Comparison of ENCODE assay signal across 8 cellular contexts in the genomic region with DNA sequence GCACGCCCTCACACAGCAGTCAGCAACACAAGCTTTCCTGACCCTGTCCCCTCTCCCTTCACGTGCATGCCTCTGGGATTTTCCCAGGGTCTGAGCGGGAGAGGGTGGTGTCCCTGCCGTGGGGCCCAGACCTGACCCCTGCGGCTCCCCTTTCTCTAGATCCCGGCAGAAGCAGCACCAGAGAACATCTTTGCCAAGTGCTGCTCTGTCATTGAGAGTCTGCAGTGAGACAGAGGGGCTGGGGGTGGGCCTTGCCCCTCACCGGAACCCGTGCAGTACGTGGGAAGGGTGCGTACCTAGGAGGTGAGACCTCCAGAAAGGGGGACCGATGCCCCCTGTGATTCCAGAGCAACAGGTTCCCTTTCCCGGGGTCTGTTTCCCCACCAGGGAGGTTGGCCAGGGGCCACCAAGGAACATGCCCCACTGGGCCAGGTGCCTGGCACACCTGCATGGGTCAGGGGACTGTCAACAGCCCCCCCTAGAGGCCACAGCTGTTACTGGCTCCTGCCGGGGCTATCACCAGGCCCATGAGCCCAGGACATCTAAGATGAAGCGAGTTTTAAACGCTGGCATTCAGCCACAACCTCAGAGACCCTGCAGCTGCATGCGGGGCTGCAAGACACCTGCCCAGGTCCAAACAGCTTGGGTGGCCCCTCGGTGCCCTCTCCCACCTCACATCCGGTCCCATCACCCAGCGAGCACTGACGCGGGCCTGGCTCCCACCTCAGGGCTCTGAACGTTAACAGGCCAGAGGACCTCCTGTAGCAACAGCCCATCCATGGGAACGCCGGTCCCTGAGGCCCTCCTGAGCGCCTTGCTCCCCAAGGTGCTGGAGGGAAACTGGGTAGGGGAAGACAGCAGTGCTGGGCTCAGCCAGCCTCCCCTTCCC. TPM values are rescaled to one million over a fixed set of nuclear protein-coding genes. Genes with fewer than 3 reads are reported as not detected.
DNase-seq lines count a peak whose midpoint lies in the region; ATAC-seq and TF ChIP-seq lines count a peak whose summit lies in the region.

No MANE protein-coding gene starts in this region.

- H3K9me2 ChIP-seq in GM23248 (ENCODE audit: insufficient read depth) (no peaks in the 10 kb centered on the region), neural cell (ENCODE audit: insufficient read depth, low read length) (no peaks in the 10 kb centered on the region)

- H3K9me3 ChIP-seq in BE2C = no peaks in the 10 kb centered on the region
- H3K9me3 ChIP-seq in GM23248 (ENCODE audit: low read depth) = no peaks in the 10 kb centered on the region
- H3K9me3 ChIP-seq in WERI-Rb-1 (ENCODE audit: severe bottlenecking) = no peaks in the 10 kb centered on the region
- no peaks in the 10 kb centered on the region for H3K9me3 ChIP-seq in effector memory CD4-positive, alpha-beta T cell (ENCODE audit: control insufficient read depth, low read length)
- no peaks in the 10 kb centered on the region for H3K9me3 ChIP-seq in neural cell (ENCODE audit: low read length)

- H3K36me3 ChIP-seq in BE2C (peaks cover 39% of the 10 kb centered on the region), GM23248 (ENCODE audit: low read depth) (peaks cover 4% of the 10 kb centered on the region), WERI-Rb-1 (peaks cover 32% of the 10 kb centered on the region), neural cell (ENCODE audit: insufficient read depth, low read length) (no peaks in the 10 kb centered on the region)
- H3K36me3 ChIP-seq in effector memory CD4-positive, alpha-beta T cell (ENCODE audit: control insufficient read depth, insufficient read depth, low read length) = peaks cover 37% of the 10 kb centered on the region

- H3K27me3 ChIP-seq in BE2C (no peaks in the 10 kb centered on the region), GM23248 (replicated peaks; ENCODE audit: insufficient read depth) (no peaks in the 10 kb centered on the region), WERI-Rb-1 (ENCODE audit: insufficient read depth, low read depth, severe bottlenecking) (no peaks in the 10 kb centered on the region), neural cell (ENCODE audit: insufficient read depth, low read depth, low read length) (no peaks in the 10 kb centered on the region)
- H3K27me3 ChIP-seq in effector memory CD4-positive, alpha-beta T cell (replicated peaks; ENCODE audit: control insufficient read depth, insufficient read depth, low read length, poor library complexity, severe bottlenecking) = no peaks in the 10 kb centered on the region

- TF ChIP-seq EP300 in neural cell (conservative IDR thresholded peaks at IDR 0.05; ENCODE audit: poor library complexity, severe bottlenecking) = no peak

- H3K4me2 ChIP-seq in GM23248 (ENCODE audit: unreplicated experiment) (no peak overlapping the region), neural cell (ENCODE audit: low read length) (no peak overlapping the region)

- no peak overlapping the region for H2AFZ ChIP-seq in GM23248
- no peak overlapping the region for H2AFZ ChIP-seq in neural cell (ENCODE audit: low read depth, low read length)

- TF ChIP-seq CTCF in BE2C (IDR thresholded peaks at IDR 0.05; ENCODE audit: low read depth, low read length) (peak; percentile 75), WERI-Rb-1 (IDR thresholded peaks at IDR 0.05; ENCODE audit: low read depth, low read length) (peak; percentile 88), neural cell (IDR thresholded peaks at IDR 0.05; ENCODE audit: poor library complexity, severe bottlenecking) (peak; percentile 37)

- peaks cover 5% of the 10 kb centered on the region; the same call in 1 of the 2 replicates for H3F3A ChIP-seq in GM23248 (ENCODE audit: insufficient read depth)
- no peaks in the 10 kb centered on the region for H3F3A ChIP-seq in neural cell (ENCODE audit: insufficient read depth, low read length, poor library complexity, severe bottlenecking)

- H3K9ac ChIP-seq in GM23248 (no peak overlapping the region), neural cell (ENCODE audit: low read length) (no peak overlapping the region)

- H3K27ac ChIP-seq in GM23248 (no peak overlapping the region), WERI-Rb-1 (no peak overlapping the region), neural cell (ENCODE audit: low read length) (no peak overlapping the region)
- no peak overlapping the region for H3K27ac ChIP-seq in effector memory CD4-positive, alpha-beta T cell (ENCODE audit: insufficient read depth, low read length, poor library complexity, severe bottlenecking)

- H3K4me1 ChIP-seq in BE2C (no peaks in the 10 kb centered on the region), GM23248 (ENCODE audit: insufficient read depth) (no peaks in the 10 kb centered on the region)
- H3K4me1 ChIP-seq in effector memory CD4-positive, alpha-beta T cell (ENCODE audit: control insufficient read depth, insufficient read depth, low read length, poor library complexity, severe bottlenecking) = no peaks in the 10 kb centered on the region

- no peak for TF ChIP-seq RAD21 in neural cell (conservative IDR thresholded peaks at IDR 0.05)

- 60 to 69% methylated on average over 24 to 25 of the region's 25 CpGs for WGBS in GM23248 (ENCODE audit: low coverage in 1 of 2, low lambda C conversion rate in 2 of 2, missing lambda C conversion rate in 2 of 2), 2 experiments

- in situ Hi-C loops in GM23248 (cut with MboI) = no loop called here

- H4K20me1 ChIP-seq in GM23248 (ENCODE audit: insufficient read depth) (no peaks in the 10 kb centered on the region), neural cell (ENCODE audit: insufficient read depth) (no peaks in the 10 kb centered on the region)

- H3K4me3 ChIP-seq in BE2C (ENCODE audit: low read depth, low read length) (no peak overlapping the region), GM23248 (no peak overlapping the region), WERI-Rb-1 (ENCODE audit: low read depth, low read length) (no peak overlapping the region), neural cell (ENCODE audit: low read length) (no peak overlapping the region)
- no peak overlapping the region for H3K4me3 ChIP-seq in effector memory CD4-positive, alpha-beta T cell (ENCODE audit: insufficient read depth, low read depth, low read length, poor library complexity, severe bottlenecking)

- DNase-seq in BE2C (peak; percentile 60), GM23248 (peak; percentile 32), WERI-Rb-1 (peak; percentile 69), KG1 (lab: John Stamatoyannopoulos, UW) (no peak), NCI-H446 treated with DMSO at 0.1 percent for 48 hours (lab: John Stamatoyannopoulos, UW) (no peak)
- peak in 2 of 3 donors; percentile 16 to 23 for DNase-seq in effector memory CD4-positive, alpha-beta T cell

- H3K79me2 ChIP-seq in GM23248 (ENCODE audit: insufficient read depth) (peaks cover 3% of the 10 kb centered on the region; the same call in 1 of the 2 replicates), neural cell (replicated peaks; ENCODE audit: insufficient read depth, low read length) (no peaks in the 10 kb centered on the region)

- no peak for ATAC-seq in GM19035 (IDR thresholded peaks at IDR 0.05; ENCODE audit: unreplicated experiment)

TF ChIP-seq in neural cell, 6 proteins besides CTCF, POLR2A, EP300 and RAD21 (continues in another document):
- TF ChIP-seq SMC3 (conservative IDR thresholded peaks at IDR 0.05; ENCODE audit: poor library complexity) = no peak

RNA-seq across cellular contexts. Expression of a gene that starts 12.3 kb away (rescaled TPM):
- polyA plus RNA-seq in BE2C (2012; ENCODE audit: insufficient read depth, insufficient read length, low read depth) = 396 TPM
- total RNA-seq in GM23248 (2014; rRNA removed; shearing (Covaris generic)) = 55.1 and 61.6 TPM in 2 replicates
- 16.9 and 17.3 TPM in 2 replicates for polyA plus RNA-seq in GM23248 (2016; fragmentation: Nextera tagmentation; extraction: Ambion mirVana)
- 33.3 and 40.3 TPM in 2 replicates for polyA plus RNA-seq in neural cell
- polyA minus RNA-seq in neural cell = 105 and 110 TPM in 2 replicates

RNA-seq across cellular contexts. Expression of a gene that starts 19.4 kb away (rescaled TPM):
- polyA plus RNA-seq in BE2C (2012; ENCODE audit: insufficient read depth, insufficient read length, low read depth) = 283 TPM
- total RNA-seq in GM23248 (2014; rRNA removed; shearing (Covaris generic)) = 43.3 and 48.7 TPM in 2 replicates
- 41.2 and 44.0 TPM in 2 replicates for polyA plus RNA-seq in GM23248 (2016; fragmentation: Nextera tagmentation; extraction: Ambion mirVana)
- 53.9 and 69.2 TPM in 2 replicates for polyA plus RNA-seq in neural cell
- polyA minus RNA-seq in neural cell = 55.9 and 57.5 TPM in 2 replicates

RNA-seq across cellular contexts. Expression of a gene that starts 21.2 kb away (rescaled TPM):
- polyA plus RNA-seq in BE2C (2012; ENCODE audit: insufficient read depth, insufficient read length, low read depth) = 0.39 TPM
- total RNA-seq in GM23248 (2014; rRNA removed; shearing (Covaris generic)) = not detected in 2 replicates
- polyA plus RNA-seq in GM23248 (2016; fragmentation: Nextera tagmentation; extraction: Ambion mirVana) (not detected in 2 replicates), neural cell (3.8 and 4.2 TPM in 2 replicates)
- 1.2 and 1.5 TPM in 2 replicates for polyA minus RNA-seq in neural cell

RNA-seq across cellular contexts. Expression of a gene that starts 36.6 kb away (rescaled TPM):
- polyA plus RNA-seq in BE2C (2012; ENCODE audit: insufficient read depth, insufficient read length, low read depth) = 2.3 TPM
- 0.22 and 0.89 TPM in 2 replicates for total RNA-seq in GM23248 (2014; rRNA removed; shearing (Covaris generic))
- 0.72 and 0.75 TPM in 2 replicates for polyA plus RNA-seq in GM23248 (2016; fragmentation: Nextera tagmentation; extraction: Ambion mirVana)
- 1.5 and 2.4 TPM in 2 replicates for polyA plus RNA-seq in neural cell
- 2.8 and 3.4 TPM in 2 replicates for polyA minus RNA-seq in neural cell

RNA-seq across cellular contexts. Expression of a gene that starts 39.8 kb away (rescaled TPM):
- polyA plus RNA-seq in BE2C (2012; ENCODE audit: insufficient read depth, insufficient read length, low read depth) = 127 TPM
- total RNA-seq in GM23248 (2014; rRNA removed; shearing (Covaris generic)) = 20.2 and 48.5 TPM in 2 replicates
- polyA plus RNA-seq in GM23248 (2016; fragmentation: Nextera tagmentation; extraction: Ambion mirVana) = 72.4 and 79.8 TPM in 2 replicates
- 154 and 179 TPM in 2 replicates for polyA plus RNA-seq in neural cell
- 53.3 and 63.1 TPM in 2 replicates for polyA minus RNA-seq in neural cell

Comparison
In these comparisons a context has a peak if more than half of its experiments do, and no peak if none do; other contexts are left out.
1. DNase-seq: peak in BE2C (single experiment), GM23248 (single experiment), WERI-Rb-1 (single experiment) and effector memory CD4-positive, alpha-beta T cell (2 of 3); none in KG1 (single experiment) and NCI-H446 treated with DMSO at 0.1 percent for 48 hours (single experiment).
2. CTCF ChIP-seq: peak in every context shown above with its lines; median percentile 88 in WERI-Rb-1; 75 in BE2C; 37 in neural cell.